In genomic region chr7:92306153-92306552, GRCh38 we compare ENCODE assay signal across 24 cellular contexts.
DNase-seq lines count a peak whose midpoint lies in the region; ATAC-seq lines count a peak whose summit lies in the region.
"Had no signal": no experiment of that assay in that cellular context is flagged by ENCODE, and none has a peak within 500 bp of the region (broad histone marks: within the 10 kb centered on the region; RNA-seq: fewer than 3 reads in every experiment).

No MANE protein-coding gene starts in this region.

- H3K4me2 ChIP-seq in GM23248 (ENCODE audit: unreplicated experiment), result no peak overlapping the region

- ATAC-seq in GM18868 (IDR thresholded peaks at IDR 0.05; ENCODE audit: unreplicated experiment), result no peak
- no peak for ATAC-seq in HG02763 (IDR thresholded peaks at IDR 0.05; ENCODE audit: unreplicated experiment)
- ATAC-seq: activated T-cell treated with anti-CD3 and anti-CD28 coated beads, Interleukin-2, amount 50 U/mL, for 4 hours; HepG2; sciatic nerve had no signal

- no peak overlapping the region for H3K4me3 ChIP-seq in GM23248
- H3K4me3 ChIP-seq: left ventricle myocardium inferior, psoas muscle, stomach had no signal

- H4K20me1 ChIP-seq in GM23248 (ENCODE audit: insufficient read depth), result no peaks in the 10 kb centered on the region

- H3K36me3 ChIP-seq in GM23248 (ENCODE audit: low read depth), result peaks cover 2% of the 10 kb centered on the region; the same call in 1 of the 2 replicates

- no peak overlapping the region for H3K9ac ChIP-seq in GM23248

- H3K27me3 ChIP-seq in GM23248 (replicated peaks; ENCODE audit: insufficient read depth), result no peaks in the 10 kb centered on the region
- H3K27me3 ChIP-seq: neutrophil, stomach had no signal

- H3K79me2 ChIP-seq in GM23248 (ENCODE audit: insufficient read depth), result peaks cover 10% of the 10 kb centered on the region

- DNase-seq in GM23248, result peak; percentile 9
- peak; percentile 93 for DNase-seq in NCI-H226
- DNase-seq in astrocyte of the hippocampus (ENCODE audit: low read depth, low spot score), result peak; percentile 12
- DNase-seq in myocyte (ENCODE audit: low read depth), result peak; percentile 6
- DNase-seq in nucleus accumbens (lab: John Stamatoyannopoulos, UW), result no peak
- no peak for DNase-seq in NCI-H2171 (lab: John Stamatoyannopoulos, UW)
- DNase-seq: activated CD4-positive, CD25-positive, alpha-beta regulatory T cell; activated gamma-delta T cell treated with Interleukin-2 at 50 U/mL for 16 hours; activated T-cell treated with anti-CD3 and anti-CD28 coated beads, Interleukin-2, amount 50 U/mL, for 4 hours; CD4-positive, alpha-beta memory T cell; H7; Karpas-422; left ventricle myocardium inferior; NCI-H146; NCI-H2107; NCI-H446 treated with DMSO at 0.1 percent for 48 hours; psoas muscle; stimulated activated CD4-positive, alpha-beta T cell treated with anti-CD3 and anti-CD28 coated beads, Interleukin-4, amount 100 ng/mL, for 1 hour; stomach had no signal

- H3K27ac ChIP-seq in GM23248, result no peak overlapping the region
- H3K27ac ChIP-seq: left ventricle myocardium inferior, neutrophil, psoas muscle, stomach had no signal

- in situ Hi-C loops in GM23248 (cut with MboI), result no loop called here

- no peaks in the 10 kb centered on the region for H3K4me1 ChIP-seq in GM23248 (ENCODE audit: insufficient read depth)
- H3K4me1 ChIP-seq: left ventricle myocardium inferior, psoas muscle, stomach had no signal

- no peak overlapping the region for H2AFZ ChIP-seq in GM23248

- H3K9me2 ChIP-seq in GM23248 (ENCODE audit: insufficient read depth), result no peaks in the 10 kb centered on the region

- H3F3A ChIP-seq in GM23248 (ENCODE audit: insufficient read depth), result no peaks in the 10 kb centered on the region

- 96 to 97% methylated on average over 2 of the region's 2 CpGs for WGBS in GM23248 (ENCODE audit: low coverage in 1 of 2, low lambda C conversion rate in 2 of 2, missing lambda C conversion rate in 2 of 2), 2 experiments

- no peaks in the 10 kb centered on the region for H3K9me3 ChIP-seq in GM23248 (ENCODE audit: low read depth)
- H3K9me3 ChIP-seq: left ventricle myocardium inferior, neutrophil, psoas muscle, stomach had no signal

Comparison
In these comparisons a context has a peak if more than half of its experiments do, and no peak if none do; other contexts are left out.
1. DNase-seq: peak in GM23248 (single experiment), NCI-H226 (single experiment), astrocyte of the hippocampus (single experiment) and myocyte (single experiment); none in nucleus accumbens (0 of 56) and NCI-H2171 (single experiment).